Comparison of ENCODE assay signal across 9 cellular contexts in genomic region chr2:207258191-207258991, GRCh38.
DNase-seq lines count a peak whose midpoint lies in the region; ATAC-seq, FAIRE-seq and TF ChIP-seq lines count a peak whose summit lies in the region.
"Had no signal": no experiment of that assay in that cellular context is flagged by ENCODE, and none has a peak within 500 bp of the region (broad histone marks: within the 10 kb centered on the region; RNA-seq: fewer than 3 reads in every experiment).

No MANE protein-coding gene starts in this region.

- peak; percentile 53 for TF ChIP-seq EP300 in suprapubic skin (IDR thresholded peaks at IDR 0.05)

- peak; percentile 100 for DNase-seq in M059J (ENCODE audit: low read depth)
- DNase-seq in astrocyte (ENCODE audit: low read depth) = peak; percentile 100
- peak; percentile 97 for DNase-seq in islet precursor cell
- no peak for DNase-seq in suprapubic skin (ENCODE audit: low spot score in 2 of 2)
- no peak for DNase-seq in mesothelial cell of epicardium (ENCODE audit: low spot score in 2 of 2, unreplicated experiment in 2 of 2)

- no peak overlapping the region for H2AFZ ChIP-seq in astrocyte (ENCODE audit: low read depth, low read length)

- peak overlapping the region; percentile 76 for H3K9ac ChIP-seq in astrocyte (ENCODE audit: low read length)

- WGBS in suprapubic skin = 31% methylated on average over 8 of the region's 8 CpGs

- H3K36me3 Mint-ChIP-seq in astrocyte (ENCODE audit: low read depth, unreplicated experiment) (no peaks in the 10 kb centered on the region), mesothelial cell of epicardium (no peaks in the 10 kb centered on the region)
- H3K36me3 Mint-ChIP-seq in activated T-helper 17 cell treated with anti-CD3 and anti-CD28 coated beads, Interleukin-2, amount 50 U/mL, for 72 hours (ENCODE audit: low read depth) = no peaks in the 10 kb centered on the region

- H3K36me3 ChIP-seq in astrocyte (ENCODE audit: insufficient read depth, low read length) (no peaks in the 10 kb centered on the region), suprapubic skin (no peaks in the 10 kb centered on the region)
- H3K36me3 ChIP-seq: cardiac muscle cell had no signal

- no peak for ATAC-seq in activated T-helper 17 cell treated with anti-CD3 and anti-CD28 coated beads, Interleukin-2, amount 50 U/mL, for 72 hours (replicated peaks)
- no peak for ATAC-seq in HG03175 (IDR thresholded peaks at IDR 0.05; ENCODE audit: unreplicated experiment)

- H3K4me3 ChIP-seq in astrocyte (ENCODE audit: insufficient read depth, low read depth, low read length) = no peak overlapping the region
- H3K4me3 ChIP-seq in suprapubic skin = no peak overlapping the region
- H3K4me3 ChIP-seq: cardiac muscle cell had no signal

- H3K9me3 Mint-ChIP-seq in astrocyte (ENCODE audit: unreplicated experiment) (no peaks in the 10 kb centered on the region), mesothelial cell of epicardium (no peaks in the 10 kb centered on the region)
- H3K9me3 Mint-ChIP-seq in activated T-helper 17 cell treated with anti-CD3 and anti-CD28 coated beads, Interleukin-2, amount 50 U/mL, for 72 hours = no peaks in the 10 kb centered on the region

- H3K79me2 ChIP-seq in astrocyte (ENCODE audit: insufficient read depth, low read length) = no peaks in the 10 kb centered on the region

- H3K27ac ChIP-seq in C4-2B = peak overlapping the region; percentile 95
- peak overlapping the region; percentile 96 for H3K27ac ChIP-seq in astrocyte (ENCODE audit: low read depth, low read length)
- peak overlapping the region; percentile 26 for H3K27ac ChIP-seq in suprapubic skin
- H3K27ac ChIP-seq: cardiac muscle cell had no signal

- peak overlapping the region; percentile 75 for H3K4me2 ChIP-seq in astrocyte (ENCODE audit: low read length)

- H3K4me3 Mint-ChIP-seq in astrocyte (ENCODE audit: unreplicated experiment) = peak overlapping the region; percentile 37
- H3K4me3 Mint-ChIP-seq in activated T-helper 17 cell treated with anti-CD3 and anti-CD28 coated beads, Interleukin-2, amount 50 U/mL, for 72 hours = no peak overlapping the region
- no peak overlapping the region for H3K4me3 Mint-ChIP-seq in mesothelial cell of epicardium

- H3K4me1 ChIP-seq in astrocyte (ENCODE audit: insufficient read depth, low read length) (peaks cover 78% of the 10 kb centered on the region), suprapubic skin (peaks cover 58% of the 10 kb centered on the region)

- H3K27me3 Mint-ChIP-seq in astrocyte (ENCODE audit: low read depth, unreplicated experiment) = no peaks in the 10 kb centered on the region
- no peaks in the 10 kb centered on the region for H3K27me3 Mint-ChIP-seq in activated T-helper 17 cell treated with anti-CD3 and anti-CD28 coated beads, Interleukin-2, amount 50 U/mL, for 72 hours
- H3K27me3 Mint-ChIP-seq in mesothelial cell of epicardium (ENCODE audit: low read depth) = peaks cover 13% of the 10 kb centered on the region

- FAIRE-seq in astrocyte (lab: Jason Lieb, UNC) = peak; percentile 99

- H3K27ac Mint-ChIP-seq in astrocyte (ENCODE audit: unreplicated experiment) (peak overlapping the region; percentile 98), mesothelial cell of epicardium (no peak overlapping the region)
- H3K27ac Mint-ChIP-seq in activated T-helper 17 cell treated with anti-CD3 and anti-CD28 coated beads, Interleukin-2, amount 50 U/mL, for 72 hours = no peak overlapping the region

- H3K27me3 ChIP-seq in astrocyte (ENCODE audit: insufficient read depth, low read length) = no peaks in the 10 kb centered on the region
- no peaks in the 10 kb centered on the region for H3K27me3 ChIP-seq in suprapubic skin
- H3K27me3 ChIP-seq: cardiac muscle cell had no signal

- TF ChIP-seq POLR2A in suprapubic skin (IDR thresholded peaks at IDR 0.05) = no peak

- H4K20me1 ChIP-seq in astrocyte (ENCODE audit: insufficient read depth, low read length) = no peaks in the 10 kb centered on the region

- no peak; the same call in 1 of the 2 replicates for TF ChIP-seq CTCF in C4-2B (conservative IDR thresholded peaks at IDR 0.05)
- no peak for TF ChIP-seq CTCF in astrocyte (IDR thresholded peaks at IDR 0.05; ENCODE audit: insufficient read depth, low read depth, low read length)
- no peak for TF ChIP-seq CTCF in suprapubic skin (IDR thresholded peaks at IDR 0.05)
- no peak for TF ChIP-seq CTCF in mesothelial cell of epicardium (IDR thresholded peaks at IDR 0.05; ENCODE audit: unreplicated experiment)

- H3K9me3 ChIP-seq in astrocyte (ENCODE audit: insufficient read depth, low read depth, low read length) (no peaks in the 10 kb centered on the region), suprapubic skin (no peaks in the 10 kb centered on the region)

- H3K4me1 Mint-ChIP-seq in astrocyte (ENCODE audit: low read depth, unreplicated experiment) (peaks cover 70% of the 10 kb centered on the region), mesothelial cell of epicardium (peaks cover 12% of the 10 kb centered on the region)
- peaks cover 9% of the 10 kb centered on the region for H3K4me1 Mint-ChIP-seq in activated T-helper 17 cell treated with anti-CD3 and anti-CD28 coated beads, Interleukin-2, amount 50 U/mL, for 72 hours

Comparison
In these comparisons a context has a peak if more than half of its experiments do, and no peak if none do; other contexts are left out.
1. H3K27ac ChIP-seq: peak in every context shown above with its lines; median percentile 96 in astrocyte; 95 in C4-2B; 26 in suprapubic skin.
2. DNase-seq: peak in M059J (single experiment), astrocyte (single experiment) and islet precursor cell (single experiment); none in suprapubic skin (0 of 2) and mesothelial cell of epicardium (0 of 2).